In the genomic region with DNA sequence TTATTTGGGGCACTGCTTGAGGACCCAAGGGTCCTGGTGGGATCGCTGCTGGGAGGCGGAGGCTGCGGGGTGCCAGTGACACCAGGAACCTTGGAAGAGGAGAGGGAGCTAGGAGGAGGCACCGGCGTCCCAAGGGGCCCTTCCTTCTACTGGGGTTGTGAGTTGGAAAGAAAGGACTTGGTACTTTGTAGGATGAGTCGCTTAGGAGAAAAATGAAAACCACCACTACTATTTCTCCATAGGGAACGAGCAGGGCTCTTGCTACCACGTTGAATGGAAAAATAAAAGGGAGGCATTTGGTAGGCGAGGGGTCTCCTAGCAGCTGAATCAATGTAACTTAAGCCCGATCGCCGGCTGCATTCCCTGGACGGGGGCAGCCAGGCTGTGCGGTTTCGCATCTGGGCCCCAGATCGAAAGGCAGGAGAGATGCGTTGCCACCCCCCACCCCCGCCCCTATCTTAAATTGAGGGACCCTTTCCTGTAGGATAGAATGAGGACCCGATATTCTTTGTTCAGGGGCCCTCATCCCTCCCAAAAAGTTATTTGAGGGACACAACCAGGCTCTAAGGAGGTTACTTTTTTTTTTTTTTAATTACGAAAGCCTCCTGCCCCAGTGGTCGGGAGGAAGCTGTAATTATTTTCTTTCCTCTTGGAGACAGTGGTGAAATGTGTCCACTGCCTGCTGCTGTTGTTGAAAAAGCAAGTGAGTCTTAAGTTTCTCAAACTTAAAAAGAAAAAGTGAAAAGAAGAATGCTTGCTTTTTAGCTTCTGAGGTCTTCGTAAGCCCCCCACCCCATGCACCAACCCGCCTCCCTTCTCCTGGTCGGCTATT, we compare ENCODE assay signal across 7 cellular contexts. TPM values are rescaled to one million over a fixed set of nuclear protein-coding genes. Genes with fewer than 3 reads are reported as not detected.
A peak's percentile ranks its signal among the peaks of the same experiment; 100 is the strongest.
DNase-seq lines count a peak whose midpoint lies in the region; TF ChIP-seq lines count a peak whose summit lies in the region.

No MANE protein-coding gene starts in this region.

- peaks cover 8% of the 10 kb centered on the region; the same call in 1 of the 2 replicates for H3K4me1 ChIP-seq in GM23248 (ENCODE audit: insufficient read depth)
- H3K4me1 ChIP-seq in Peyer's patch: peaks cover 0 to 42% (median 4%) of the 10 kb centered on the region in 4 donors

- no peaks in the 10 kb centered on the region for H3K9me3 ChIP-seq in GM23248 (ENCODE audit: low read depth)
- no peaks in the 10 kb centered on the region for H3K9me3 ChIP-seq in Peyer's patch

- DNase-seq in GM23248 (no peak), Peyer's patch (no peak), fibroblast of pulmonary artery (ENCODE audit: low read depth) (no peak), retinal pigment epithelial cell (ENCODE audit: low read depth) (no peak), cerebellum (ENCODE audit: low spot score) (no peak), hippocampal formation (lab: John Stamatoyannopoulos, UW) (no peak), SHP77 (lab: John Stamatoyannopoulos, UW) (no peak)

- WGBS in GM23248 (ENCODE audit: low coverage in 1 of 2, low lambda C conversion rate in 2 of 2, missing lambda C conversion rate in 2 of 2), 2 experiments: 19 to 23% methylated on average over 22 to 24 of the region's 24 CpGs

- H3K9ac ChIP-seq in GM23248: no peak overlapping the region

- H3K27me3 ChIP-seq in GM23248 (replicated peaks; ENCODE audit: insufficient read depth) (peaks cover 25% of the 10 kb centered on the region), Peyer's patch (no peaks in the 10 kb centered on the region)

- H3F3A ChIP-seq in GM23248 (ENCODE audit: insufficient read depth): no peaks in the 10 kb centered on the region

- TF ChIP-seq CTCF in Peyer's patch (IDR thresholded peaks at IDR 0.05): no peak
- no peak for TF ChIP-seq CTCF in fibroblast of pulmonary artery (IDR thresholded peaks at IDR 0.05; ENCODE audit: low read length, missing control alignments)
- no peak for TF ChIP-seq CTCF in retinal pigment epithelial cell (conservative IDR thresholded peaks at IDR 0.05; ENCODE audit: low read depth, low read length)

- in situ Hi-C loops in GM23248 (cut with MboI): no loop called here

- H3K36me3 ChIP-seq in GM23248 (ENCODE audit: low read depth) (no peaks in the 10 kb centered on the region), Peyer's patch (no peaks in the 10 kb centered on the region)

- no peaks in the 10 kb centered on the region for H4K20me1 ChIP-seq in GM23248 (ENCODE audit: insufficient read depth)

- H3K4me3 ChIP-seq in GM23248 (peak overlapping the region; percentile 72), Peyer's patch (peak overlapping the region in 3 of 4 donors; percentile 25 to 65 (median 52)), fibroblast of pulmonary artery (replicated peaks; ENCODE audit: low read depth, low read length) (peak overlapping the region; percentile 44), retinal pigment epithelial cell (ENCODE audit: low read length) (peak overlapping the region; percentile 40)

- H3K27ac ChIP-seq in GM23248 (no peak overlapping the region), Peyer's patch (peak overlapping the region in 1 of 4 donors; percentile 19)

- H3K4me2 ChIP-seq in GM23248 (ENCODE audit: unreplicated experiment): peak overlapping the region; percentile 94

- peak overlapping the region; percentile 77; the same call in 1 of the 2 replicates for H2AFZ ChIP-seq in GM23248

- H3K9me2 ChIP-seq in GM23248 (ENCODE audit: insufficient read depth): no peaks in the 10 kb centered on the region

- no peaks in the 10 kb centered on the region for H3K79me2 ChIP-seq in GM23248 (ENCODE audit: insufficient read depth)

- no peak for TF ChIP-seq POLR2A in Peyer's patch (IDR thresholded peaks at IDR 0.05)

RNA-seq across cellular contexts. Expression of a gene that starts 1.3 kb away (rescaled TPM):
- total RNA-seq in GM23248 (2014; rRNA removed; shearing (Covaris generic)): 24.0 and 40.1 TPM in 2 replicates
- polyA plus RNA-seq in GM23248 (2016; fragmentation: Nextera tagmentation; extraction: Ambion mirVana): 5.6 and 12.6 TPM in 2 replicates
- 10 to 100 TPM; 24.8 to 51.9 (median 44.6) TPM for total RNA-seq in Peyer's patch
- 101 TPM for total RNA-seq in cerebellum
